ENCODE assay signal across 8 cellular contexts in the genomic region with DNA sequence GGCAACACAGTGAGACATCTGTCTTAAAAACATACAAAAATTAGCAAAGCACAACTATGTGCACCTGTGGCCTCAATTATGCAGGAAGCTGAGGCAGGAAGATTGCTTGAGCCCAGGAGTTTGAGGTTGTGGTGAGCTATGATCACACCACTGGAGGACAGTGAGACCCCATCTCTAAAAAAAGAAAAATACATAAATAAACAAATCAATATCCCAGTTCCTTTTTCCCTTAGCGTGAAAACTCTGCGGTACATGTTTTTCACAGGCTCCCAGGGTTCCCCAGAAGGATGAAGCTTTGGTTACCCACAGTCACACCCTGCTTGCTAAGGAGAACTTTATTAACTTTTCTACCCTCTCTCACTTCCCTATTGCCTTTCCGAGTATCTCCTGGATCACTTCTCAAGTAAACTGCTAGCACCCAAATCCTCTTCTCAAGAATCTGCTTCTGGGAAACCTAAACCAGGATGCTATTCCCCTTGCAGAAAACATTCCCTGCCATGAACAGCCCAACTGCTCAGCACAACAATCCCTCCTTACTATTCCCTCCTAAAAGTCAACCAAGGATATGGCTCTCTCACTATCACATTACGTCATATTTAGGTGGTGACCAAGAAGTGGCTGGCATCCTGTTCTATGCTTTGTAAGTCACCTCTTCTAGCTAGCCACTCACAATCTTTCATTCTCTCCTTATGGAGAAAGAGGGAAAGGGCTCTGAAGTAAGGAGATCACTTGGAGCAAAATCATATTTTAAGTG.
DNase-seq lines count a peak whose midpoint lies in the region; ATAC-seq, FAIRE-seq and TF ChIP-seq lines count a peak whose summit lies in the region.

No MANE protein-coding gene starts in this region.

- no peaks in the 10 kb centered on the region for H3K9me3 ChIP-seq in CD8-positive, alpha-beta T cell (ENCODE audit: low read length)
- H3K9me3 ChIP-seq in MM.1S (replicated peaks; ENCODE audit: insufficient read depth, low read length) = no peaks in the 10 kb centered on the region

- no peak overlapping the region for H2AFZ ChIP-seq in MM.1S (ENCODE audit: low read length)

- H3K4me1 Mint-ChIP-seq in CD8-positive, alpha-beta T cell (ENCODE audit: low read depth) = peaks cover 85% of the 10 kb centered on the region
- peaks cover 53% of the 10 kb centered on the region for H3K4me1 Mint-ChIP-seq in activated CD8-positive, alpha-beta T cell treated with anti-CD3 and anti-CD28 coated beads, Interleukin-2, amount 10 ng/mL, durations not matched to agents 7 days and 5 days (ENCODE audit: low read depth)

- intact Hi-C loops in CD8-positive, alpha-beta T cell (cut with DNase I, micrococcal nuclease) = no loop called here

- no peak for TF ChIP-seq CTCF in CD8-positive, alpha-beta T cell (IDR thresholded peaks at IDR 0.05)
- no peak for TF ChIP-seq CTCF in MM.1S (IDR thresholded peaks at IDR 0.05; ENCODE audit: low read length)

- TF ChIP-seq POLR2A in H54 (IDR thresholded peaks at IDR 0.05; ENCODE audit: low read depth, low read length) = no peak

- H3K4me3 ChIP-seq in CD8-positive, alpha-beta T cell (ENCODE audit: low read depth, low read length) = no peak overlapping the region
- H3K4me3 ChIP-seq in MM.1S (ENCODE audit: low read length) = no peak overlapping the region

- CTCF ChIA-PET in CD8-positive, alpha-beta T cell (lab: Charles Lee) = interaction anchor here (0.8 to 1.6 kb wide), 8 partner anchors 9 to 77 kb away, joined by 3 to 7 read pairs (median 3); no protein-coding TSS in a partner anchor
- CTCF ChIA-PET in activated CD8-positive, alpha-beta T cell treated with anti-CD3 and anti-CD28 coated beads, Interleukin-2, amount 10 ng/mL, durations not matched to agents 7 days and 5 days (lab: Charles Lee) = interaction anchor here (2.7 to 8.5 kb wide), 4 partner anchors 9 to 77 kb away, joined by 10 to 72 read pairs (median 33); no protein-coding TSS in a partner anchor

- H4K20me1 ChIP-seq in MM.1S (ENCODE audit: insufficient read depth, low read length) = no peaks in the 10 kb centered on the region

- POLR2A ChIA-PET in CD8-positive, alpha-beta T cell (lab: Charles Lee) = interaction anchor here (0.9 to 1.8 kb wide), 4 partner anchors 13 to 16 kb away, joined by 3 to 9 read pairs (median 6); no protein-coding TSS in a partner anchor
- POLR2A ChIA-PET in activated CD8-positive, alpha-beta T cell treated with anti-CD3 and anti-CD28 coated beads, Interleukin-2, amount 10 ng/mL, durations not matched to agents 7 days and 5 days (lab: Charles Lee) = interaction anchor here (1.1 to 2.8 kb wide), 3 partner anchors 7 to 33 kb away, joined by 3 to 25 read pairs (median 7); no protein-coding TSS in a partner anchor

- H3K27me3 ChIP-seq in CD8-positive, alpha-beta T cell (ENCODE audit: insufficient read depth, low read length) = no peaks in the 10 kb centered on the region
- no peaks in the 10 kb centered on the region for H3K27me3 ChIP-seq in MM.1S (replicated peaks; ENCODE audit: insufficient read depth, low read length)

- DNase-seq in CD8-positive, alpha-beta T cell = no peak
- DNase-seq in activated CD8-positive, alpha-beta T cell treated with anti-CD3 and anti-CD28 coated beads, Interleukin-2, amount 10 ng/mL, durations not matched to agents 7 days and 5 days = no peak
- DNase-seq in H54 (ENCODE audit: insufficient read length, low spot score) (no peak), GOT3 (lab: John Stamatoyannopoulos, UW) (no peak), globus pallidus (ENCODE audit: low spot score) (no peak), MM.1S (no peak)

- H3K79me2 ChIP-seq in MM.1S (ENCODE audit: low read length) = no peaks in the 10 kb centered on the region

- H3K9me2 ChIP-seq in MM.1S (replicated peaks; ENCODE audit: insufficient read depth, low read length) = no peaks in the 10 kb centered on the region

- H3K36me3 Mint-ChIP-seq in CD8-positive, alpha-beta T cell = peaks cover 43% of the 10 kb centered on the region
- H3K36me3 Mint-ChIP-seq in activated CD8-positive, alpha-beta T cell treated with anti-CD3 and anti-CD28 coated beads, Interleukin-2, amount 10 ng/mL, durations not matched to agents 7 days and 5 days (ENCODE audit: low read depth) = peaks cover 15% of the 10 kb centered on the region

- H3K27ac ChIP-seq in CD8-positive, alpha-beta T cell (ENCODE audit: low read depth, low read length) = no peak overlapping the region
- H3K27ac ChIP-seq in MM.1S (ENCODE audit: low read length) = no peak overlapping the region

- H3K4me1 ChIP-seq in CD8-positive, alpha-beta T cell (ENCODE audit: insufficient read depth, low read length) = peaks cover 82% of the 10 kb centered on the region
- no peaks in the 10 kb centered on the region for H3K4me1 ChIP-seq in MM.1S (ENCODE audit: low read length)

- peak overlapping the region; percentile 91 for H3K27ac Mint-ChIP-seq in CD8-positive, alpha-beta T cell
- H3K27ac Mint-ChIP-seq in activated CD8-positive, alpha-beta T cell treated with anti-CD3 and anti-CD28 coated beads, Interleukin-2, amount 10 ng/mL, durations not matched to agents 7 days and 5 days = peak overlapping the region; percentile 78

- no peak overlapping the region for H3K4me2 ChIP-seq in MM.1S (ENCODE audit: low read depth, low read length)

- ATAC-seq in CD8-positive, alpha-beta T cell = no peak
- ATAC-seq in GM19395 (IDR thresholded peaks at IDR 0.05; ENCODE audit: unreplicated experiment) (peak; percentile 70), HG03103 (IDR thresholded peaks at IDR 0.05; ENCODE audit: low read depth, unreplicated experiment) (peak; percentile 42)
- ATAC-seq in activated CD8-positive, alpha-beta T cell treated with anti-CD3 and anti-CD28 coated beads, Interleukin-2, amount 10 ng/mL, durations not matched to agents 7 days and 5 days = no peak

- no peaks in the 10 kb centered on the region for H3F3A ChIP-seq in MM.1S (ENCODE audit: insufficient read depth, low read length)

- no peaks in the 10 kb centered on the region for H3K9me3 Mint-ChIP-seq in CD8-positive, alpha-beta T cell
- no peaks in the 10 kb centered on the region for H3K9me3 Mint-ChIP-seq in activated CD8-positive, alpha-beta T cell treated with anti-CD3 and anti-CD28 coated beads, Interleukin-2, amount 10 ng/mL, durations not matched to agents 7 days and 5 days (ENCODE audit: insufficient read depth)

- no peak for FAIRE-seq in H54 (lab: Jason Lieb, UNC)

- no peaks in the 10 kb centered on the region for H3K27me3 Mint-ChIP-seq in CD8-positive, alpha-beta T cell (ENCODE audit: low read depth)
- H3K27me3 Mint-ChIP-seq in activated CD8-positive, alpha-beta T cell treated with anti-CD3 and anti-CD28 coated beads, Interleukin-2, amount 10 ng/mL, durations not matched to agents 7 days and 5 days (ENCODE audit: low read depth) = no peaks in the 10 kb centered on the region

- no peak overlapping the region for H3K9ac ChIP-seq in MM.1S (ENCODE audit: low read length)

- no peaks in the 10 kb centered on the region for H3K36me3 ChIP-seq in CD8-positive, alpha-beta T cell (ENCODE audit: insufficient read depth, low read length)
- no peaks in the 10 kb centered on the region for H3K36me3 ChIP-seq in MM.1S (replicated peaks; ENCODE audit: insufficient read depth, low read length)

- peak overlapping the region; percentile 59 for H3K4me3 Mint-ChIP-seq in CD8-positive, alpha-beta T cell
- peak overlapping the region; percentile 14 for H3K4me3 Mint-ChIP-seq in activated CD8-positive, alpha-beta T cell treated with anti-CD3 and anti-CD28 coated beads, Interleukin-2, amount 10 ng/mL, durations not matched to agents 7 days and 5 days

Comparison
In these comparisons a context has a peak if more than half of its experiments do, and no peak if none do; other contexts are left out.
1. ATAC-seq: peak in GM19395 (single experiment) and HG03103 (single experiment); none in CD8-positive, alpha-beta T cell (single experiment) and activated CD8-positive, alpha-beta T cell treated with anti-CD3 and anti-CD28 coated beads, Interleukin-2, amount 10 ng/mL, durations not matched to agents 7 days and 5 days (single experiment).